ENCODE assay signal across 22 cellular contexts in genomic region chr9:136137321-136138054, GRCh38. TPM values are rescaled to one million over a fixed set of nuclear protein-coding genes. Genes with fewer than 3 reads are reported as not detected.
A peak's percentile ranks its signal among the peaks of the same experiment; 100 is the strongest.
DNase-seq lines count a peak whose midpoint lies in the region; TF ChIP-seq lines count a peak whose summit lies in the region.
"Had no signal": no experiment of that assay in that cellular context is flagged by ENCODE, and none has a peak within 500 bp of the region (broad histone marks: within the 10 kb centered on the region; RNA-seq: fewer than 3 reads in every experiment).

No MANE protein-coding gene starts in this region.

- POLR2A ChIA-PET in HEK293 (lab: Yijun Ruan, JAX) = no interaction called here

- no peaks in the 10 kb centered on the region for H3K36me3 ChIP-seq in HEK293 (ENCODE audit: control insufficient read depth in 2 of 2, insufficient read depth in 1 of 2, low read length in 2 of 2)
- no peaks in the 10 kb centered on the region for H3K36me3 ChIP-seq in SJCRH30
- no peaks in the 10 kb centered on the region for H3K36me3 ChIP-seq in mesenchymal stem cell (ENCODE audit: control insufficient read depth in 1 of 2, insufficient read depth in 2 of 2, low read depth in 1 of 2, low read length in 2 of 2)
- H3K36me3 ChIP-seq in brain microvascular endothelial cell (replicated peaks) = no peaks in the 10 kb centered on the region
- H3K36me3 ChIP-seq: SJSA1, spleen, WERI-Rb-1 had no signal

- H3K4me3 ChIP-seq in HEK293 (ENCODE audit: low read depth, low read length) (no peak overlapping the region), SJCRH30 (no peak overlapping the region), mesenchymal stem cell (ENCODE audit: insufficient read depth in 1 of 2, low read depth in 1 of 2, low read length in 2 of 2) (no peak overlapping the region), brain microvascular endothelial cell (ENCODE audit: low read depth, low read length) (no peak overlapping the region)
- H3K4me3 ChIP-seq: SJSA1, spleen had no signal

- H3K4me1 ChIP-seq in HEK293 (ENCODE audit: control insufficient read depth, insufficient read depth, low read length) = no peaks in the 10 kb centered on the region
- H3K4me1 ChIP-seq in SJCRH30 = peaks cover 36% of the 10 kb centered on the region
- H3K4me1 ChIP-seq in mesenchymal stem cell (ENCODE audit: control insufficient read depth, insufficient read depth, low read depth, low read length) = peaks cover 26% of the 10 kb centered on the region

- no peak overlapping the region for H4K91ac ChIP-seq in mesenchymal stem cell (ENCODE audit: low read length)

- no peak overlapping the region for H2AFZ ChIP-seq in mesenchymal stem cell (ENCODE audit: low read depth, low read length)

- no peak overlapping the region for H4K8ac ChIP-seq in mesenchymal stem cell (ENCODE audit: low read length)

- peaks cover 10% of the 10 kb centered on the region; the same call in 1 of the 2 replicates for H3K27me3 ChIP-seq in SJCRH30
- peaks cover 41 to 61% of the 10 kb centered on the region in 2 experiments for H3K27me3 ChIP-seq in mesenchymal stem cell (ENCODE audit: control insufficient read depth in 1 of 2, insufficient read depth in 1 of 2, low read length in 2 of 2)
- H3K27me3 ChIP-seq in brain microvascular endothelial cell (replicated peaks) = peaks cover 36% of the 10 kb centered on the region

- no peak overlapping the region for H2AK5ac ChIP-seq in mesenchymal stem cell (ENCODE audit: low read length, severe bottlenecking)

- 83% methylated on average over 24 of the region's 24 CpGs for WGBS in mesenchymal stem cell

- H3K9me3 ChIP-seq in HEK293 (ENCODE audit: control insufficient read depth, insufficient read depth, low read depth, low read length) (no peaks in the 10 kb centered on the region), SJCRH30 (replicated peaks) (no peaks in the 10 kb centered on the region), mesenchymal stem cell (ENCODE audit: control insufficient read depth, low read length) (no peaks in the 10 kb centered on the region)
- H3K9me3 ChIP-seq: SJSA1, spleen had no signal

- H3K27ac ChIP-seq in HEK293 (ENCODE audit: extremely low read depth, low read depth, low read length) = no peak overlapping the region
- peak overlapping the region; percentile 10; the same call in 1 of the 2 replicates for H3K27ac ChIP-seq in SJCRH30
- no peak overlapping the region for H3K27ac ChIP-seq in mesenchymal stem cell (ENCODE audit: low read length, poor library complexity, severe bottlenecking)
- H3K27ac ChIP-seq in brain microvascular endothelial cell = no peak overlapping the region
- H3K27ac ChIP-seq: 22Rv1, KMS-11, SJSA1, spleen, WERI-Rb-1 had no signal

- H2BK120ac ChIP-seq in mesenchymal stem cell (ENCODE audit: low read depth, low read length) = no peak overlapping the region

- no peaks in the 10 kb centered on the region for H3K79me1 ChIP-seq in mesenchymal stem cell (replicated peaks; ENCODE audit: low read length, poor library complexity, severe bottlenecking)

- H3K18ac ChIP-seq in mesenchymal stem cell (ENCODE audit: low read depth in 1 of 2, low read length in 2 of 2) = no peak overlapping the region

- TF ChIP-seq CTCF in HEK293 (tag by site-specific recombination; IDR thresholded peaks at IDR 0.05) (no peak), brain microvascular endothelial cell (IDR thresholded peaks at IDR 0.05; ENCODE audit: low read depth, low read length, missing control alignments) (no peak)

- DNase-seq in DMS153 (lab: John Stamatoyannopoulos, UW) (peak; percentile 5), DMS153 treated with DMSO at 0.1 percent for 48 hours (lab: John Stamatoyannopoulos, UW; ENCODE audit: unreplicated experiment) (no peak), SJCRH30 (peak; percentile 89), mesenchymal stem cell (no peak), COR-L47 (lab: John Stamatoyannopoulos, UW) (no peak), hypothalamus (lab: John Stamatoyannopoulos, UW) (no peak), brain microvascular endothelial cell (no peak)
- DNase-seq: activated CD4-positive, alpha-beta T cell treated with anti-CD3 and anti-CD28 coated beads, Interleukin-2, amount 50 U/mL, for 1 hour; activated naive CD8-positive, alpha-beta T cell treated with anti-CD3 and anti-CD28 coated beads, Interleukin-2, amount 50 U/mL, for 24 hours; GF-D8; H9; NCI-H187 treated with DMSO at 0.1 percent for 48 hours; NCI-H345; nucleus accumbens; spleen; stimulated activated CD4-positive, alpha-beta T cell treated with anti-CD3 and anti-CD28 coated beads, Interleukin-4, amount 100 ng/mL, for 1 hour; T-helper 2 cell; WERI-Rb-1 had no signal

- no peak overlapping the region for H3K23ac ChIP-seq in mesenchymal stem cell (ENCODE audit: low read length in 2 of 2)

- no peak overlapping the region for H3K4ac ChIP-seq in mesenchymal stem cell (ENCODE audit: low read depth in 1 of 2, low read length in 2 of 2)

- peak overlapping the region; percentile 12 for H2BK15ac ChIP-seq in mesenchymal stem cell (ENCODE audit: low read depth, poor library complexity, severe bottlenecking)

- H2BK12ac ChIP-seq in mesenchymal stem cell (ENCODE audit: low read length in 2 of 2) = no peak overlapping the region

- H2BK5ac ChIP-seq in mesenchymal stem cell (ENCODE audit: low read depth, low read length, poor library complexity, severe bottlenecking) = no peak overlapping the region

- CTCF ChIA-PET in HEK293 (lab: Yijun Ruan, JAX) = interaction anchor here (0.6 to 3.6 kb wide), 16 partner anchors 9 to 698 kb away, joined by 3 to 31 read pairs (median 4); partner anchors contain the start of gene UBAC1

- H3K9ac ChIP-seq in mesenchymal stem cell (ENCODE audit: low read length) = no peak overlapping the region
- H3K9ac ChIP-seq: KMS-11 had no signal

- H3K4me2 ChIP-seq in mesenchymal stem cell (ENCODE audit: low read length, poor library complexity, severe bottlenecking) = no peak overlapping the region
- H3K4me2 ChIP-seq: KMS-11 had no signal

- in situ Hi-C loops in brain microvascular endothelial cell (cut with HindIII; ENCODE audit: low pct_ligation_motif_present, low sequenced_read_pairs) = no loop called here

- no peak overlapping the region for H3K14ac ChIP-seq in mesenchymal stem cell (ENCODE audit: low read length in 2 of 2)

TF ChIP-seq in HEK293, 187 proteins besides CTCF, POLR2A, EP300 and RAD21:
- no peak for TF ChIP-seq ZFP3 (tag by site-specific recombination; IDR thresholded peaks at IDR 0.05; ENCODE audit: low read depth)
- TF ChIP-seq ZNF600 (tag by site-specific recombination; IDR thresholded peaks at IDR 0.05) = peak; percentile 24; the same call in 1 of the 2 replicates
- no peak for TF ChIP-seq SALL2 (tag by site-specific recombination; IDR thresholded peaks at IDR 0.05; ENCODE audit: borderline replicate concordance)
- no peak for TF ChIP-seq ZBTB10 (tag by site-specific recombination; IDR thresholded peaks at IDR 0.05)
- no peak for TF ChIP-seq PRDM1 (tag by site-specific recombination; IDR thresholded peaks at IDR 0.05)

RNA-seq across cellular contexts. Expression of gene TMEM250, which starts 18.8 kb away (rescaled TPM):
- 31.8 and 34.0 TPM in 2 replicates for total RNA-seq in SJCRH30 (2014; rRNA removed; shearing (Covaris generic))
- 18.1 TPM for polyA plus RNA-seq in mesenchymal stem cell (2013, experiment 1 of 2)
- 17.5 TPM for polyA plus RNA-seq in mesenchymal stem cell (2013, experiment 2 of 2)

RNA-seq across cellular contexts. Expression of gene NACC2, which starts 42.4 kb away (rescaled TPM):
- total RNA-seq in SJCRH30 (2014; rRNA removed; shearing (Covaris generic)) = 3.6 and 4.4 TPM in 2 replicates
- polyA plus RNA-seq in mesenchymal stem cell (2013, experiment 1 of 2) = 25.9 TPM
- 26.0 TPM for polyA plus RNA-seq in mesenchymal stem cell (2013, experiment 2 of 2)

Comparison
In these comparisons a context has a peak if more than half of its experiments do, and no peak if none do; other contexts are left out.
1. DNase-seq: peak in DMS153 (single experiment) and SJCRH30 (2 of 2); none in DMS153 treated with DMSO at 0.1 percent for 48 hours (single experiment), mesenchymal stem cell (single experiment), COR-L47 (single experiment), hypothalamus (0 of 51) and brain microvascular endothelial cell (single experiment).